Comparison of ENCODE assay signal across 18 cellular contexts in genomic region chrX:54413753-54414152, GRCh38. TPM values are rescaled to one million over a fixed set of nuclear protein-coding genes. Genes with fewer than 3 reads are reported as not detected.
DNase-seq lines count a peak whose midpoint lies in the region; TF ChIP-seq lines count a peak whose summit lies in the region.
"Had no signal": no experiment of that assay in that cellular context is flagged by ENCODE, and none has a peak within 500 bp of the region (broad histone marks: within the 10 kb centered on the region; RNA-seq: fewer than 3 reads in every experiment).

No MANE protein-coding gene starts in this region.

- no peak overlapping the region for H3K4me3 ChIP-seq in KMS-11 (IDR thresholded peaks at IDR 0.05; ENCODE audit: insufficient read depth, low read depth, low read length)
- H3K4me3 ChIP-seq: esophagus muscularis mucosa, SK-N-MC, tibial nerve had no signal

- no peaks in the 10 kb centered on the region for H3K79me2 ChIP-seq in KMS-11 (ENCODE audit: insufficient read depth, low read depth)

- no peaks in the 10 kb centered on the region for H3K36me3 Mint-ChIP-seq in activated CD4-positive, alpha-beta memory T cell treated with anti-CD3 and anti-CD28 coated beads, Interleukin-2, amount 10 ng/mL, durations not matched to agents 7 days and 5 days (ENCODE audit: low read depth)
- H3K36me3 Mint-ChIP-seq in activated T-cell treated with anti-CD3 and anti-CD28 coated beads, Interleukin-2, amount 50 U/mL, for 24 hours (ENCODE audit: low read depth) = no peaks in the 10 kb centered on the region
- H3K36me3 Mint-ChIP-seq: activated CD4-positive, alpha-beta memory T cell treated with anti-CD3 and anti-CD28 coated beads for 36 hours; stimulated activated effector memory CD8-positive, alpha-beta T cell treated with anti-CD3 and anti-CD28 coated beads, Interleukin-12 subunit alpha, Interleukin-12 subunit beta, amount 100 ng/mL, for 72 hours had no signal

- no peak overlapping the region for H3K4me3 Mint-ChIP-seq in activated CD4-positive, alpha-beta memory T cell treated with anti-CD3 and anti-CD28 coated beads, Interleukin-2, amount 10 ng/mL, durations not matched to agents 7 days and 5 days
- H3K4me3 Mint-ChIP-seq in activated T-cell treated with anti-CD3 and anti-CD28 coated beads, Interleukin-2, amount 50 U/mL, for 24 hours = no peak overlapping the region
- H3K4me3 Mint-ChIP-seq: activated CD4-positive, alpha-beta memory T cell treated with anti-CD3 and anti-CD28 coated beads for 36 hours; activated T-helper 1 cell treated with anti-CD3 and anti-CD28 coated beads, Interleukin-12 subunit alpha, Interleukin-12 subunit beta, Interleukin-2, Interleukin-4 antibody, amounts not matched to agents 30 ng/mL and 10 ng/mL and 1 ng/mL, durations not matched to agents 14 hours and 24 hours and 36 hours; stimulated activated effector memory CD8-positive, alpha-beta T cell treated with anti-CD3 and anti-CD28 coated beads, Interleukin-12 subunit alpha, Interleukin-12 subunit beta, amount 100 ng/mL, for 72 hours had no signal

- H3K4me1 ChIP-seq in KMS-11 (ENCODE audit: low read depth, poor library complexity, severe bottlenecking) = peaks cover 98% of the 10 kb centered on the region
- H3K4me1 ChIP-seq: BE2C, esophagus muscularis mucosa, tibial nerve had no signal

- H2AFZ ChIP-seq in KMS-11 (ENCODE audit: low read depth) = 0 out of 2 replicates have a peak overlapping the region, but pooled peaks have one; percentile 14

- H4K20me1 ChIP-seq in KMS-11 (ENCODE audit: insufficient read depth) = no peaks in the 10 kb centered on the region

- H3K4me2 ChIP-seq in KMS-11 = peak overlapping the region; percentile 82

- H3K4me1 Mint-ChIP-seq in activated CD4-positive, alpha-beta memory T cell treated with anti-CD3 and anti-CD28 coated beads, Interleukin-2, amount 10 ng/mL, durations not matched to agents 7 days and 5 days = peaks cover 15% of the 10 kb centered on the region
- peaks cover 9% of the 10 kb centered on the region for H3K4me1 Mint-ChIP-seq in activated T-cell treated with anti-CD3 and anti-CD28 coated beads, Interleukin-2, amount 50 U/mL, for 24 hours (ENCODE audit: low read depth)

- DNase-seq in GM03348 (ENCODE audit: low spot score) = peak; percentile 2
- DNase-seq in RPMI8226 = peak; percentile 78
- peak; percentile 1 for DNase-seq in fibroblast of peridontal ligament (ENCODE audit: extremely low read depth)
- DNase-seq in NCI-H774 (lab: John Stamatoyannopoulos, UW) = no peak
- no peak for DNase-seq in activated CD4-positive, alpha-beta memory T cell treated with anti-CD3 and anti-CD28 coated beads, Interleukin-2, amount 10 ng/mL, durations not matched to agents 7 days and 5 days
- DNase-seq in activated T-cell treated with anti-CD3 and anti-CD28 coated beads, Interleukin-2, amount 50 U/mL, for 24 hours = no peak
- DNase-seq in cerebellar nuclear complex (lab: John Stamatoyannopoulos, UW) = no peak
- DNase-seq: activated CD4-positive, alpha-beta memory T cell treated with anti-CD3 and anti-CD28 coated beads for 36 hours; BE2C; hippocampal formation; kidney had no signal

- no peaks in the 10 kb centered on the region for H3K9me3 Mint-ChIP-seq in activated CD4-positive, alpha-beta memory T cell treated with anti-CD3 and anti-CD28 coated beads, Interleukin-2, amount 10 ng/mL, durations not matched to agents 7 days and 5 days
- no peaks in the 10 kb centered on the region for H3K9me3 Mint-ChIP-seq in activated T-cell treated with anti-CD3 and anti-CD28 coated beads, Interleukin-2, amount 50 U/mL, for 24 hours
- H3K9me3 Mint-ChIP-seq: activated CD4-positive, alpha-beta memory T cell treated with anti-CD3 and anti-CD28 coated beads for 36 hours; activated T-helper 1 cell treated with anti-CD3 and anti-CD28 coated beads, Interleukin-12 subunit alpha, Interleukin-12 subunit beta, Interleukin-2, Interleukin-4 antibody, amounts not matched to agents 30 ng/mL and 10 ng/mL and 1 ng/mL, durations not matched to agents 14 hours and 24 hours and 36 hours; stimulated activated effector memory CD8-positive, alpha-beta T cell treated with anti-CD3 and anti-CD28 coated beads, Interleukin-12 subunit alpha, Interleukin-12 subunit beta, amount 100 ng/mL, for 72 hours had no signal

- peak overlapping the region; percentile 93 for H3K27ac ChIP-seq in KMS-11
- H3K27ac ChIP-seq: esophagus muscularis mucosa, neutrophil, SK-N-MC, tibial nerve had no signal

- H3K36me3 ChIP-seq in KMS-11 (ENCODE audit: insufficient read depth) = no peaks in the 10 kb centered on the region
- H3K36me3 ChIP-seq: BE2C, esophagus muscularis mucosa, neutrophil, tibial nerve had no signal

- H3K27ac Mint-ChIP-seq in activated CD4-positive, alpha-beta memory T cell treated with anti-CD3 and anti-CD28 coated beads, Interleukin-2, amount 10 ng/mL, durations not matched to agents 7 days and 5 days = no peak overlapping the region
- H3K27ac Mint-ChIP-seq in activated T-cell treated with anti-CD3 and anti-CD28 coated beads, Interleukin-2, amount 50 U/mL, for 24 hours = no peak overlapping the region
- H3K27ac Mint-ChIP-seq: activated CD4-positive, alpha-beta memory T cell treated with anti-CD3 and anti-CD28 coated beads for 36 hours; activated T-helper 1 cell treated with anti-CD3 and anti-CD28 coated beads, Interleukin-12 subunit alpha, Interleukin-12 subunit beta, Interleukin-2, Interleukin-4 antibody, amounts not matched to agents 30 ng/mL and 10 ng/mL and 1 ng/mL, durations not matched to agents 14 hours and 24 hours and 36 hours; stimulated activated effector memory CD8-positive, alpha-beta T cell treated with anti-CD3 and anti-CD28 coated beads, Interleukin-12 subunit alpha, Interleukin-12 subunit beta, amount 100 ng/mL, for 72 hours had no signal

- peaks cover 36% of the 10 kb centered on the region for H3K27me3 Mint-ChIP-seq in activated CD4-positive, alpha-beta memory T cell treated with anti-CD3 and anti-CD28 coated beads, Interleukin-2, amount 10 ng/mL, durations not matched to agents 7 days and 5 days
- H3K27me3 Mint-ChIP-seq in activated T-cell treated with anti-CD3 and anti-CD28 coated beads, Interleukin-2, amount 50 U/mL, for 24 hours = peaks cover 69% of the 10 kb centered on the region

- CTCF ChIA-PET in activated CD4-positive, alpha-beta memory T cell treated with anti-CD3 and anti-CD28 coated beads, Interleukin-2, amount 10 ng/mL, durations not matched to agents 7 days and 5 days (lab: Charles Lee) = no interaction called here

- POLR2A ChIA-PET in activated CD4-positive, alpha-beta memory T cell treated with anti-CD3 and anti-CD28 coated beads, Interleukin-2, amount 10 ng/mL, durations not matched to agents 7 days and 5 days (lab: Charles Lee) = no interaction called here

- peak overlapping the region; percentile 18; the same call in 1 of the 2 replicates for H3K9ac ChIP-seq in KMS-11

- no peaks in the 10 kb centered on the region for H3K27me3 ChIP-seq in KMS-11 (ENCODE audit: insufficient read depth, low read depth)
- H3K27me3 ChIP-seq: BE2C, tibial nerve had no signal

- no peak for TF ChIP-seq CTCF in KMS-11 (conservative IDR thresholded peaks at IDR 0.05; ENCODE audit: low read depth, low read length)

RNA-seq across cellular contexts. Expression of gene TSR2, which starts 26.5 kb away (rescaled TPM):
- total RNA-seq in activated CD4-positive, alpha-beta memory T cell treated with anti-CD3 and anti-CD28 coated beads, Interleukin-2, amount 10 ng/mL, durations not matched to agents 7 days and 5 days = 10 to 100 TPM; 25.5 to 26.2 TPM

RNA-seq across cellular contexts. Expression of gene WNK3, which starts 55.9 kb away (rescaled TPM):
- under 1 TPM; 0.13 to 0.50 TPM for total RNA-seq in activated CD4-positive, alpha-beta memory T cell treated with anti-CD3 and anti-CD28 coated beads, Interleukin-2, amount 10 ng/mL, durations not matched to agents 7 days and 5 days

Comparison
In these comparisons a context has a peak if more than half of its experiments do, and no peak if none do; other contexts are left out.
1. DNase-seq: peak in GM03348 (single experiment), RPMI8226 (single experiment) and fibroblast of peridontal ligament (single experiment); none in NCI-H774 (single experiment), activated CD4-positive, alpha-beta memory T cell treated with anti-CD3 and anti-CD28 coated beads, Interleukin-2, amount 10 ng/mL, durations not matched to agents 7 days and 5 days (single experiment), activated T-cell treated with anti-CD3 and anti-CD28 coated beads, Interleukin-2, amount 50 U/mL, for 24 hours (single experiment) and cerebellar nuclear complex (0 of 2).